In genomic region chr2:177165731-177166711, GRCh38 we compare ENCODE assay signal across 8 cellular contexts. TPM values are rescaled to one million over a fixed set of nuclear protein-coding genes. Genes with fewer than 3 reads are reported as not detected.
DNase-seq lines count a peak whose midpoint lies in the region; ATAC-seq, FAIRE-seq and TF ChIP-seq lines count a peak whose summit lies in the region.

No MANE protein-coding gene starts in this region.

- no peak overlapping the region for H3K4me3 Mint-ChIP-seq in WTC11

- no peaks in the 10 kb centered on the region for H3K9me3 Mint-ChIP-seq in WTC11

- TF ChIP-seq CTCF in GM12864 (IDR thresholded peaks at IDR 0.05; ENCODE audit: low read depth, low read length, missing control alignments): no peak
- TF ChIP-seq CTCF in WTC11 (IDR thresholded peaks at IDR 0.05): no peak

- FAIRE-seq in urothelium cell line (lab: Jason Lieb, UNC): no peak

- H3K4me1 Mint-ChIP-seq in WTC11: peaks cover 33% of the 10 kb centered on the region

- H3K27me3 Mint-ChIP-seq in WTC11 (ENCODE audit: low read depth): no peaks in the 10 kb centered on the region

- CTCF ChIA-PET in WTC11 (lab: Charles Lee): interaction anchor here (0.6 to 3.6 kb wide), 16 partner anchors 7 to 672 kb away, joined by 3 to 67 read pairs (median 9); partner anchors contain the start of gene NFE2L2

- POLR2A ChIA-PET in WTC11 (lab: Charles Lee): interaction anchor here (2.5 kb wide), 1 partner anchor 98 kb away, joined by 14 read pairs; the partner anchor contains the start of gene NFE2L2

- DNase-seq in GM12864 (ENCODE audit: low read depth): peak; percentile 49
- peak; percentile 70 for DNase-seq in HT1080 (ENCODE audit: low read depth)
- no peak for DNase-seq in WTC11 (ENCODE audit: low spot score)
- DNase-seq in germinal center (ENCODE audit: low spot score): peak; percentile 47
- peak; percentile 67 for DNase-seq in putamen (ENCODE audit: low spot score)
- no peak for DNase-seq in ecto neural progenitor cell (ENCODE audit: low spot score)
- DNase-seq in urothelium cell line (ENCODE audit: low spot score): no peak

- no peaks in the 10 kb centered on the region for H3K36me3 Mint-ChIP-seq in WTC11

- peak overlapping the region; percentile 60 for H3K27ac Mint-ChIP-seq in WTC11

- H3K4me3 ChIP-seq in GM12864 (ENCODE audit: low read depth, low read length): peak overlapping the region; percentile 44

- ATAC-seq in GM21390 (IDR thresholded peaks at IDR 0.05; ENCODE audit: unreplicated experiment): peak; percentile 50
- no peak for ATAC-seq in WTC11

TF ChIP-seq in WTC11, 78 proteins besides CTCF, POLR2A, EP300 and RAD21 (continues in another document):
- no peak for TF ChIP-seq TCF7 (CRISPR knock-in tag; IDR thresholded peaks at IDR 0.05; ENCODE audit: low read depth)
- no peak for TF ChIP-seq GTF2I (CRISPR knock-in tag; conservative IDR thresholded peaks at IDR 0.05)
- TF ChIP-seq JUN (CRISPR knock-in tag; IDR thresholded peaks at IDR 0.05): no peak
- TF ChIP-seq GABPB1 (CRISPR knock-in tag; IDR thresholded peaks at IDR 0.05): peak; percentile 31; the same call in 1 of the 2 replicates
- no peak for TF ChIP-seq ZNF317 (CRISPR knock-in tag; IDR thresholded peaks at IDR 0.05; ENCODE audit: borderline replicate concordance, low read depth)
- TF ChIP-seq STAT6 (CRISPR knock-in tag; conservative IDR thresholded peaks at IDR 0.05; ENCODE audit: low read depth): no peak
- TF ChIP-seq MXD4 (CRISPR knock-in tag; IDR thresholded peaks at IDR 0.05; ENCODE audit: borderline replicate concordance): no peak
- no peak for TF ChIP-seq AR (CRISPR knock-in tag; IDR thresholded peaks at IDR 0.05)
- TF ChIP-seq ATF6 (CRISPR knock-in tag; IDR thresholded peaks at IDR 0.05): no peak
- no peak for TF ChIP-seq E2F5 (CRISPR knock-in tag; IDR thresholded peaks at IDR 0.05)
- no peak for TF ChIP-seq FOXK1 (CRISPR knock-in tag; IDR thresholded peaks at IDR 0.05)
- TF ChIP-seq HMGXB4 (CRISPR knock-in tag; IDR thresholded peaks at IDR 0.05): no peak
- TF ChIP-seq ETV6 (CRISPR knock-in tag; IDR thresholded peaks at IDR 0.05): no peak
- no peak for TF ChIP-seq MYBL2 (CRISPR knock-in tag; IDR thresholded peaks at IDR 0.05)
- TF ChIP-seq PRDM15 (CRISPR knock-in tag; IDR thresholded peaks at IDR 0.05): peak; percentile 40

RNA-seq across cellular contexts. Expression of gene HNRNPA3, which starts 46.6 kb away (rescaled TPM):
- total RNA-seq in HT1080 (2014; rRNA removed; shearing (Covaris generic)): 38.1 and 44.1 TPM in 2 replicates
- 359 and 453 TPM in 2 replicates for polyA plus RNA-seq in HT1080 (2015; cell fraction: cytosol; rRNA removed)
- polyA plus RNA-seq in HT1080 (2015; cell fraction: nucleus; rRNA removed): 295 and 305 TPM in 2 replicates
- 367 to 406 TPM (median 379 TPM) in 3 replicates for total RNA-seq in WTC11 (2021)

Comparison
In these comparisons a context has a peak if more than half of its experiments do, and no peak if none do; other contexts are left out.
1. DNase-seq: peak in GM12864 (single experiment), HT1080 (single experiment), germinal center (single experiment) and putamen (single experiment); none in WTC11 (single experiment), ecto neural progenitor cell (single experiment) and urothelium cell line (single experiment).